In genomic region chr3:153397806-153398205, GRCh38 we compare ENCODE assay signal across 20 cellular contexts.
DNase-seq lines count a peak whose midpoint lies in the region; ATAC-seq and TF ChIP-seq lines count a peak whose summit lies in the region.
"Had no signal": no experiment of that assay in that cellular context is flagged by ENCODE, and none has a peak within 500 bp of the region (broad histone marks: within the 10 kb centered on the region; RNA-seq: fewer than 3 reads in every experiment).

No MANE protein-coding gene starts in this region.

- no peak overlapping the region for H3K27ac Mint-ChIP-seq in GM23338
- H3K27ac Mint-ChIP-seq: B cell; CD8-positive, alpha-beta T cell; HFFc6 had no signal

- POLR2A ChIA-PET in SK-N-SH (lab: Yijun Ruan, JAX), result no interaction called here

- H4K20me1 ChIP-seq in SK-N-SH (ENCODE audit: insufficient read depth), result no peaks in the 10 kb centered on the region
- H4K20me1 ChIP-seq in GM23338 (replicated peaks; ENCODE audit: insufficient read depth), result no peaks in the 10 kb centered on the region
- H4K20me1 ChIP-seq: BLaER1 had no signal

- WGBS in SK-N-SH (ENCODE audit: low lambda C conversion rate), result 21% methylated on average over 1 of the region's 1 CpG

- H3K4me2 ChIP-seq in SK-N-SH (no peak overlapping the region), GM23338 (no peak overlapping the region)
- H3K4me2 ChIP-seq: BLaER1 had no signal

- H3K9ac ChIP-seq in SK-N-SH, result no peak overlapping the region
- H3K9ac ChIP-seq: BLaER1 had no signal

- DNase-seq in SK-N-SH (no peak), GM23338 (ENCODE audit: low spot score) (no peak), epithelial cell of esophagus (ENCODE audit: low read depth) (peak; percentile 77), foreskin keratinocyte (peak; percentile 38 to 49), NK-92 (lab: John Stamatoyannopoulos, UW; ENCODE audit: unreplicated experiment) (no peak), caudate nucleus (lab: John Stamatoyannopoulos, UW) (no peak), NCI-H2171 (lab: John Stamatoyannopoulos, UW) (no peak)
- DNase-seq: Caco-2; CD4-positive, CD25-positive, alpha-beta regulatory T cell; CD8-positive, alpha-beta T cell; DMS153; DND-41; GOT3; HFFc6 had no signal

- H3K9me3 Mint-ChIP-seq in GM23338, result peaks cover 10% of the 10 kb centered on the region; the same call in 1 of the 3 replicates

- TF ChIP-seq RAD21 in SK-N-SH (IDR thresholded peaks at IDR 0.05; ENCODE audit: low read length), result no peak

- no peaks in the 10 kb centered on the region for H3K27me3 ChIP-seq in SK-N-SH (ENCODE audit: insufficient read depth)
- no peaks in the 10 kb centered on the region for H3K27me3 ChIP-seq in GM23338 (ENCODE audit: insufficient read depth)
- H3K27me3 ChIP-seq in foreskin keratinocyte, result no peaks in the 10 kb centered on the region
- H3K27me3 ChIP-seq: BLaER1 had no signal

- H3K4me3 ChIP-seq in SK-N-SH (ENCODE audit: low read depth in 2 of 2, low read length in 1 of 2) (no peak overlapping the region), GM23338 (no peak overlapping the region), epithelial cell of esophagus (ENCODE audit: low read length) (no peak overlapping the region)
- H3K4me3 ChIP-seq: BLaER1, HAP-1 had no signal

- TF ChIP-seq EP300 in SK-N-SH (IDR thresholded peaks at IDR 0.05; ENCODE audit: borderline replicate concordance in 1 of 2, low read depth in 1 of 2, low read length in 1 of 2), result no peak

- H3K79me2 ChIP-seq in SK-N-SH (ENCODE audit: insufficient read depth) (no peaks in the 10 kb centered on the region), GM23338 (replicated peaks; ENCODE audit: insufficient read depth) (no peaks in the 10 kb centered on the region)

- TF ChIP-seq CTCF in SK-N-SH (IDR thresholded peaks at IDR 0.05) (no peak), GM23338 (conservative IDR thresholded peaks at IDR 0.05; ENCODE audit: low read depth in 2 of 2) (no peak), epithelial cell of esophagus (IDR thresholded peaks at IDR 0.05; ENCODE audit: insufficient read depth, low read depth, low read length, missing control alignments) (no peak), foreskin keratinocyte (conservative IDR thresholded peaks at IDR 0.05) (no peak)

- no peaks in the 10 kb centered on the region for H3K4me1 ChIP-seq in SK-N-SH (ENCODE audit: control insufficient read depth in 1 of 2, insufficient read depth in 2 of 2, low read depth in 1 of 2, low read length in 1 of 2)
- peaks cover 8% of the 10 kb centered on the region; the same call in 1 of the 2 replicates for H3K4me1 ChIP-seq in GM23338 (ENCODE audit: insufficient read depth)
- H3K4me1 ChIP-seq in foreskin keratinocyte, result peaks cover 33% of the 10 kb centered on the region
- H3K4me1 ChIP-seq: Caco-2, HAP-1 had no signal

- CTCF ChIA-PET in SK-N-SH (lab: Yijun Ruan, JAX), result no interaction called here

- H3K9me3 ChIP-seq in SK-N-SH, result peaks cover 18% of the 10 kb centered on the region; the same call in 1 of the 2 replicates
- H3K9me3 ChIP-seq: HAP-1 had no signal

- H3K36me3 Mint-ChIP-seq in GM23338 (ENCODE audit: low read depth), result peaks cover 13% of the 10 kb centered on the region; the same call in 2 of the 3 replicates
- H3K36me3 Mint-ChIP-seq: CD4-positive, CD25-positive, alpha-beta regulatory T cell; CD8-positive, alpha-beta T cell had no signal

- H3F3A ChIP-seq in SK-N-SH (replicated peaks; ENCODE audit: insufficient read depth), result peaks cover 3% of the 10 kb centered on the region
- no peaks in the 10 kb centered on the region for H3F3A ChIP-seq in GM23338 (replicated peaks; ENCODE audit: low read depth)

- no peak for ATAC-seq in SK-N-SH treated with all-trans-retinoic acid at 6 μM for 48 hours
- no peak for ATAC-seq in GM23338
- ATAC-seq in foreskin keratinocyte, result peak; percentile 55
- ATAC-seq: CD8-positive, alpha-beta T cell had no signal

- H3K4me3 Mint-ChIP-seq in GM23338, result no peak overlapping the region
- H3K4me3 Mint-ChIP-seq: B cell; CD4-positive, CD25-positive, alpha-beta regulatory T cell; CD8-positive, alpha-beta T cell had no signal

- H3K4me1 Mint-ChIP-seq in GM23338, result peaks cover 7% of the 10 kb centered on the region; the same call in 2 of the 3 replicates

- H3K27ac ChIP-seq in SK-N-SH (ENCODE audit: low read depth in 2 of 2, low read length in 1 of 2) (no peak overlapping the region), GM23338 (ENCODE audit: low read depth) (no peak overlapping the region), foreskin keratinocyte (no peak overlapping the region), caudate nucleus (ENCODE audit: low read depth, low read length) (no peak overlapping the region)
- H3K27ac ChIP-seq: 22Rv1, BLaER1, C4-2B had no signal

- peak overlapping the region; percentile 43; the same call in 1 of the 2 replicates for H2AFZ ChIP-seq in SK-N-SH (ENCODE audit: low read depth)
- H2AFZ ChIP-seq in GM23338, result peak overlapping the region; percentile 92

- peaks cover 1% of the 10 kb centered on the region for H3K27me3 Mint-ChIP-seq in GM23338 (ENCODE audit: insufficient read depth, low read depth, poor library complexity)

- H3K36me3 ChIP-seq in SK-N-SH (replicated peaks in 1 of 2; ENCODE audit: control insufficient read depth in 1 of 2, insufficient read depth in 2 of 2, low read length in 1 of 2), result peaks cover 0 to 11% of the 10 kb centered on the region in 2 experiments
- no peaks in the 10 kb centered on the region for H3K36me3 ChIP-seq in GM23338 (ENCODE audit: insufficient read depth)
- H3K36me3 ChIP-seq: BLaER1, HAP-1 had no signal

- H3K9me2 ChIP-seq in SK-N-SH (no peaks in the 10 kb centered on the region), GM23338 (ENCODE audit: insufficient read depth) (no peaks in the 10 kb centered on the region)

TF ChIP-seq in SK-N-SH, 30 proteins besides CTCF, POLR2A, EP300 and RAD21 (continues in another document):
- no peak for TF ChIP-seq SMC3 (IDR thresholded peaks at IDR 0.05; ENCODE audit: low read depth, low read length)
- TF ChIP-seq EZH2phosphoT487 (IDR thresholded peaks at IDR 0.05; ENCODE audit: borderline replicate concordance, low read depth), result no peak
- TF ChIP-seq RXRA (IDR thresholded peaks at IDR 0.05; ENCODE audit: borderline replicate concordance, low read depth), result no peak
- TF ChIP-seq RCOR1 (IDR thresholded peaks at IDR 0.05; ENCODE audit: low read length), result no peak
- TF ChIP-seq USF1 (IDR thresholded peaks at IDR 0.05; ENCODE audit: borderline replicate concordance, low read depth), result no peak
- TF ChIP-seq MEF2A (IDR thresholded peaks at IDR 0.05; ENCODE audit: borderline replicate concordance, low read depth), result no peak
- TF ChIP-seq TCF12 (IDR thresholded peaks at IDR 0.05), result no peak
- TF ChIP-seq FOSL2 (IDR thresholded peaks at IDR 0.05; ENCODE audit: borderline replicate concordance, low read depth), result no peak

TF ChIP-seq in SK-N-SH treated with all-trans-retinoic acid at 6 μM for 48 hours, 23 proteins besides CTCF, POLR2A, EP300 and RAD21 (continues in another document):
- TF ChIP-seq POU6F1 (CRISPR knock-in tag; IDR thresholded peaks at IDR 0.05; ENCODE audit: borderline replicate concordance, low read depth) (no peak), RARB (CRISPR knock-in tag; IDR thresholded peaks at IDR 0.05) (no peak), ESRRG (CRISPR knock-in tag; IDR thresholded peaks at IDR 0.05) (no peak), PPARA (CRISPR knock-in tag; IDR thresholded peaks at IDR 0.05; ENCODE audit: borderline replicate concordance) (no peak), CSDC2 (CRISPR knock-in tag; IDR thresholded peaks at IDR 0.05) (no peak), GLIS3 (CRISPR knock-in tag; IDR thresholded peaks at IDR 0.05) (no peak), ZFP30 (CRISPR knock-in tag; IDR thresholded peaks at IDR 0.05) (no peak)

TF ChIP-seq in GM23338, 12 proteins besides CTCF, POLR2A, EP300 and RAD21 (continues in another document):
- no peak for TF ChIP-seq CREB1 (CRISPR knock-in tag; IDR thresholded peaks at IDR 0.05; ENCODE audit: low read depth)
- TF ChIP-seq EZH2phosphoT487 (IDR thresholded peaks at IDR 0.05; ENCODE audit: unreplicated experiment), result no peak
- no peak for TF ChIP-seq POLR2AphosphoS5 (IDR thresholded peaks at IDR 0.05; ENCODE audit: low read depth)
- TF ChIP-seq NANOG (IDR thresholded peaks at IDR 0.05; ENCODE audit: borderline replicate concordance), result no peak
- no peak for TF ChIP-seq ZNF114 (CRISPR knock-in tag; IDR thresholded peaks at IDR 0.05)
- no peak for TF ChIP-seq ETS1 (IDR thresholded peaks at IDR 0.05)
- TF ChIP-seq ZNF331 (CRISPR knock-in tag; IDR thresholded peaks at IDR 0.05; ENCODE audit: low read depth), result no peak
- no peak for TF ChIP-seq REST (IDR thresholded peaks at IDR 0.05; ENCODE audit: unreplicated experiment)
- TF ChIP-seq EZH2 (IDR thresholded peaks at IDR 0.05; ENCODE audit: low read depth, unreplicated experiment), result no peak

Comparison
In these comparisons a context has a peak if more than half of its experiments do, and no peak if none do; other contexts are left out.
1. DNase-seq: peak in epithelial cell of esophagus (single experiment) and foreskin keratinocyte (2 of 2); none in SK-N-SH (single experiment), GM23338 (single experiment), NK-92 (single experiment), caudate nucleus (0 of 61) and NCI-H2171 (single experiment).